14 cellular contexts compared by ENCODE assay signal in the genomic region with DNA sequence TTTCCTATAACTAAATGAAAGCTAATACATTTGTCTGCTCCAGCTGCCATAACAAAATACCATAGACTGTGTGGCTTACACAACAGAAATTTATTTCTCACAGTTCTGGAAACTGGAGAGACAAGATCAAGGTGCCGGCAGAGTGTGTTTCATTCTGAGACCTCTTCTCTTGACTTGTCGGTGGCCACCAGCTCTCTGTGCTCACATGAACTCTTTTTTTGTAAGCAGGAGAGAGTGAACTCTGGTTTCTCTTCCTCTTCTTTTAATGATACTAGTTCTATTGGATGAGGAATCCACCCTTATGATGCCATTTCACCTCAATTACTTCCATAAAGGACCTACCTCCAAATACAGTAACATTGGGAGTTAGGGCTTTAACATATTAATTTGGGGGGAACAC. TPM values are rescaled to one million over a fixed set of nuclear protein-coding genes. Genes with fewer than 3 reads are reported as not detected.
DNase-seq lines count a peak whose midpoint lies in the region; ATAC-seq, FAIRE-seq and TF ChIP-seq lines count a peak whose summit lies in the region.
"Had no signal": no experiment of that assay in that cellular context is flagged by ENCODE, and none has a peak within 500 bp of the region (broad histone marks: within the 10 kb centered on the region; RNA-seq: fewer than 3 reads in every experiment).

No MANE protein-coding gene starts in this region.

- H3K4me1 Mint-ChIP-seq in effector memory CD8-positive, alpha-beta T cell (ENCODE audit: low read depth in 2 of 2): peaks cover 5 to 7% of the 10 kb centered on the region in 2 donors

- H3K27ac Mint-ChIP-seq in effector memory CD8-positive, alpha-beta T cell: no peak overlapping the region
- H3K27ac Mint-ChIP-seq: natural killer cell treated with Interleukin-12 subunit alpha and Interleukin-12 subunit beta and Interleukin-15 and Interleukin-18, amount 100 ng/mL, for 72 hours had no signal

- in situ Hi-C loops in GM12878 (cut with MboI): no loop called here

- no peaks in the 10 kb centered on the region for H3K9me3 Mint-ChIP-seq in effector memory CD8-positive, alpha-beta T cell
- H3K9me3 Mint-ChIP-seq: natural killer cell treated with Interleukin-12 subunit alpha and Interleukin-12 subunit beta and Interleukin-15 and Interleukin-18, amount 100 ng/mL, for 72 hours had no signal

- no peak overlapping the region for H3K9ac ChIP-seq in GM12878 (ENCODE audit: control insufficient read depth, insufficient read depth, low read length)
- H3K9ac ChIP-seq: SK-N-SH had no signal

- H4K20me1 ChIP-seq in GM12878 (ENCODE audit: control insufficient read depth, insufficient read depth): no peaks in the 10 kb centered on the region

- TF ChIP-seq RAD21 in GM12878 (IDR thresholded peaks at IDR 0.05; ENCODE audit: insufficient read depth, low read depth, low read length): no peak

- TF ChIP-seq CTCF in GM12878 (IDR thresholded peaks at IDR 0.05 in 2 of 3, conservative IDR thresholded peaks at IDR 0.05 in 1 of 3; ENCODE audit: control insufficient read depth in 2 of 3, extremely low read depth in 1 of 3, insufficient read depth in 1 of 3, low read depth in 3 of 3, low read length in 3 of 3): no peak

- no peak overlapping the region; the same call in 1 of the 2 replicates for H2AFZ ChIP-seq in GM12878 (ENCODE audit: control insufficient read depth, low read depth, low read length)

- RAD21 ChIA-PET in GM12878 (lab: Charles Lee; ENCODE audit: unreplicated experiment): interaction anchor here (0.8 kb wide), 2 partner anchors 10 to 15 kb away, joined by 3 read pairs; no protein-coding TSS in a partner anchor

- no peaks in the 10 kb centered on the region for H3K36me3 ChIP-seq in GM12878 (ENCODE audit: control insufficient read depth in 2 of 2, insufficient read depth in 2 of 2, low read length in 1 of 2)
- H3K36me3 ChIP-seq: BE2C had no signal

- H3K36me3 Mint-ChIP-seq in effector memory CD8-positive, alpha-beta T cell (ENCODE audit: insufficient read depth): peaks cover under 1% of the 10 kb centered on the region
- H3K36me3 Mint-ChIP-seq: natural killer cell treated with Interleukin-12 subunit alpha and Interleukin-12 subunit beta and Interleukin-15 and Interleukin-18, amount 100 ng/mL, for 72 hours had no signal

- intact Hi-C loops in GM12878 (cut with micrococcal nuclease; ENCODE audit: unreplicated experiment): no loop called here

- DNase-seq in GM12878 (ENCODE audit: low read depth, low spot score): no peak
- no peak for DNase-seq in DMS53 treated with DMSO at 0.1 percent for 48 hours (lab: John Stamatoyannopoulos, UW; ENCODE audit: unreplicated experiment)
- DNase-seq in effector memory CD8-positive, alpha-beta T cell: no peak
- DNase-seq in NCI-H146 treated with DMSO at 0.1 percent for 48 hours (lab: John Stamatoyannopoulos, UW; ENCODE audit: unreplicated experiment): no peak
- no peak for DNase-seq in NCI-H2029 (lab: John Stamatoyannopoulos, UW)
- DNase-seq: aorta, BE2C, SK-N-SH had no signal

- H3K4me3 Mint-ChIP-seq in effector memory CD8-positive, alpha-beta T cell: no peak overlapping the region
- H3K4me3 Mint-ChIP-seq: natural killer cell treated with Interleukin-12 subunit alpha and Interleukin-12 subunit beta and Interleukin-15 and Interleukin-18, amount 100 ng/mL, for 72 hours had no signal

- peaks cover 53 to 74% of the 10 kb centered on the region in 2 donors for H3K27me3 Mint-ChIP-seq in effector memory CD8-positive, alpha-beta T cell

- POLR2A ChIA-PET in GM12878 (lab: Charles Lee): no interaction called here

- no peaks in the 10 kb centered on the region for H3K79me2 ChIP-seq in GM12878 (ENCODE audit: control insufficient read depth, insufficient read depth, low read length)

- no peak for TF ChIP-seq EP300 in GM12878 (IDR thresholded peaks at IDR 0.05; ENCODE audit: borderline replicate concordance in 1 of 2, control insufficient read depth in 1 of 2, low read depth in 2 of 2, low read length in 2 of 2)

- no peak for TF ChIP-seq POLR2A in GM12878 (IDR thresholded peaks at IDR 0.05; ENCODE audit: low read depth, low read length)

- H3K27ac ChIP-seq in GM12878 (ENCODE audit: control insufficient read depth, insufficient read depth): no peak overlapping the region
- H3K27ac ChIP-seq: epithelial cell of prostate had no signal

- H3K4me3 ChIP-seq in GM12878: no peak overlapping the region

- no peaks in the 10 kb centered on the region for H3K4me1 ChIP-seq in GM12878 (ENCODE audit: control insufficient read depth, insufficient read depth, low read length)
- H3K4me1 ChIP-seq: BE2C had no signal

- peaks cover 0 to 3% of the 10 kb centered on the region in 2 experiments; a peak in 2 of 4 replicates for H3K27me3 ChIP-seq in GM12878 (replicated peaks in 1 of 2; ENCODE audit: control insufficient read depth in 2 of 2, insufficient read depth in 2 of 2, low read length in 1 of 2)
- H3K27me3 ChIP-seq: BE2C had no signal

- no peaks in the 10 kb centered on the region for H3K9me3 ChIP-seq in GM12878 (replicated peaks; ENCODE audit: control insufficient read depth, insufficient read depth, low read length)
- H3K9me3 ChIP-seq: BE2C, SK-N-SH had no signal

- 0% methylated on average over 2 of the region's 2 CpGs for WGBS in GM12878 (ENCODE audit: insufficient coverage, insufficient replicate concordance, low lambda C conversion rate, missing lambda C conversion rate)

- SMC1A ChIA-PET in GM12878 (lab: Charles Lee; ENCODE audit: uncharacterized antibody, unreplicated experiment): interaction anchor here (0.7 to 1.1 kb wide), 3 partner anchors 9 to 310 kb away, joined by 3 to 4 read pairs (median 3); no protein-coding TSS in a partner anchor

- FAIRE-seq in GM12878 (lab: Jason Lieb, UNC): peak; percentile 70
- FAIRE-seq: HTR-8/SVneo had no signal

- ATAC-seq in GM18517 (IDR thresholded peaks at IDR 0.05; ENCODE audit: unreplicated experiment) (peak; percentile 68), GM21576 (IDR thresholded peaks at IDR 0.05; ENCODE audit: unreplicated experiment) (peak; percentile 87), HG03175 (IDR thresholded peaks at IDR 0.05; ENCODE audit: unreplicated experiment) (peak; percentile 68), GM12878 (peak; percentile 68; the same call in 2 of the 3 replicates)
- ATAC-seq in effector memory CD8-positive, alpha-beta T cell (replicated peaks): no peak
- ATAC-seq: natural killer cell treated with Interleukin-12 subunit alpha and Interleukin-12 subunit beta and Interleukin-15 and Interleukin-18, amount 100 ng/mL, for 72 hours had no signal

- CTCF ChIA-PET in GM12878 (lab: Yijun Ruan, JAX): interaction anchor here (2.3 kb wide), 1 partner anchor 29 kb away, joined by 12 read pairs; no protein-coding TSS in a partner anchor

- BruUV-seq in GM12878 (replicated peaks; lab: Mats Ljungman, UMichigan): no TSS peak

- no peak overlapping the region for H3K4me2 ChIP-seq in GM12878 (ENCODE audit: control insufficient read depth, insufficient read depth)
- H3K4me2 ChIP-seq: SK-N-SH had no signal

TF ChIP-seq in GM12878, 131 proteins besides CTCF, POLR2A, EP300 and RAD21:
- TF ChIP-seq SPI1 (IDR thresholded peaks at IDR 0.05; ENCODE audit: borderline replicate concordance, insufficient read depth, low read depth, low read length): peak; percentile 67; the same call in 1 of the 2 replicates
- TF ChIP-seq EED (IDR thresholded peaks at IDR 0.05; ENCODE audit: low read depth): no peak
TF ChIP-seq in GM12878: peak in this region for 1.

RNA-seq across cellular contexts. Expression of gene KCTD12, which starts 11.7 kb away (rescaled TPM):
- total RNA-seq in GM12878 (2013; cell fraction: nucleolus; rRNA removed): 1.8 and 2.2 TPM in 2 replicates
- total RNA-seq in GM12878 (2014; rRNA removed): 2.0 and 2.1 TPM in 2 replicates
- 1.5 and 1.7 TPM in 2 replicates for total RNA-seq in GM12878 (2014; rRNA removed; fragmentation: Illumina TruSeq; extraction: Trizol)
- 2.8 and 2.9 TPM in 2 replicates for total RNA-seq in GM12878 (2021)
- polyA plus RNA-seq in GM12878 (2011; ENCODE audit: low read depth): 0.93 TPM
- polyA plus RNA-seq in GM12878 (2011; rRNA removed): 0.24 and 0.35 TPM in 2 replicates
- 0.09 and 0.12 TPM in 2 replicates for polyA plus RNA-seq in GM12878 (2011; cell fraction: cytosol; rRNA removed)
- 0.22 and 0.23 TPM in 2 replicates for polyA plus RNA-seq in GM12878 (2011; cell fraction: nucleus; rRNA removed)
- 1.7 TPM in 2 replicates for polyA plus RNA-seq in GM12878 (2012)
- polyA plus RNA-seq in GM12878 (2014; fragmentation: Illumina TruSeq; extraction: Trizol): 2.1 and 2.3 TPM in 2 replicates
- polyA plus RNA-seq in GM12878 (2014; fragmentation: Nextera tagmentation; extraction: Ambion mirVana): under 1 TPM; 0.39 to 0.79 TPM
- polyA plus RNA-seq in GM12878 (2014; rRNA removed): 1.1 and 1.3 TPM in 2 replicates
- under 1 TPM; 0.32 to 0.39 TPM for polyA plus RNA-seq in GM12878 (2016; fragmentation: Nextera tagmentation; extraction: Ambion mirVana)
- polyA minus RNA-seq in GM12878 (2011; rRNA and poly(A)+ RNA removed): 0.22 and 0.31 TPM in 2 replicates
- 0.27 TPM in 1 of 2 replicates, not detected in the other for polyA minus RNA-seq in GM12878 (2011; cell fraction: cytosol; rRNA and poly(A)+ RNA removed)
- 0.12 and 0.29 TPM in 2 replicates for polyA minus RNA-seq in GM12878 (2011; cell fraction: nucleus; rRNA and poly(A)+ RNA removed)
